ENCODE assay signal across 21 cellular contexts in genomic region chr2:60830991-60831390, GRCh38. TPM values are rescaled to one million over a fixed set of nuclear protein-coding genes. Genes with fewer than 3 reads are reported as not detected.
A peak's percentile ranks its signal among the peaks of the same experiment; 100 is the strongest.
DNase-seq lines count a peak whose midpoint lies in the region; ATAC-seq and TF ChIP-seq lines count a peak whose summit lies in the region.
"Had no signal": no experiment of that assay in that cellular context is flagged by ENCODE, and none has a peak within 500 bp of the region (broad histone marks: within the 10 kb centered on the region; RNA-seq: fewer than 3 reads in every experiment).

No MANE protein-coding gene starts in this region.

- H3K4me3 ChIP-seq in RWPE2 (ENCODE audit: severe bottlenecking) (no peak overlapping the region), tibial nerve (no peak overlapping the region)
- H3K4me3 ChIP-seq: GM12878, HAP-1 had no signal

- H3K4me1 ChIP-seq in RWPE2 (ENCODE audit: insufficient read depth, poor library complexity, severe bottlenecking) (no peaks in the 10 kb centered on the region), tibial nerve (peaks cover 0 to 3% (median 0%) of the 10 kb centered on the region in 4 donors)
- H3K4me1 ChIP-seq: BE2C, HAP-1 had no signal

- no peaks in the 10 kb centered on the region for H3K9me3 ChIP-seq in RWPE2 (ENCODE audit: severe bottlenecking)
- no peaks in the 10 kb centered on the region for H3K9me3 ChIP-seq in tibial nerve
- H3K9me3 ChIP-seq: BE2C, HAP-1 had no signal

- peaks cover 67 to 89% of the 10 kb centered on the region in 2 donors for H3K4me1 Mint-ChIP-seq in stimulated activated naive B cell treated with anti-CD40 and anti-IgM and Interleukin-4, amounts not matched to agents 10 μg/mL and 1 μg/mL and 100 μg/mL, for 72 hours

- ATAC-seq in RWPE2 (ENCODE audit: low read depth) (0 out of 3 replicates have a peak, but pooled peaks have one; percentile 42), left ventricle myocardium superior (no peak)
- no peak for ATAC-seq in stimulated activated naive B cell treated with anti-CD40 and anti-IgM and Interleukin-4, amounts not matched to agents 10 μg/mL and 1 μg/mL and 100 μg/mL, for 72 hours (replicated peaks)
- ATAC-seq: GM12878 had no signal

- H3K27ac ChIP-seq in RWPE2 (ENCODE audit: poor library complexity, severe bottlenecking) (no peak overlapping the region), epithelial cell of prostate (peak overlapping the region; percentile 35), tibial nerve (no peak overlapping the region)
- H3K27ac ChIP-seq: HL-60 had no signal

- 87 to 88% methylated on average over 4 of the region's 4 CpGs for WGBS in tibial nerve, 2 donors

- H3K9me3 Mint-ChIP-seq in stimulated activated naive B cell treated with anti-CD40 and anti-IgM and Interleukin-4, amounts not matched to agents 10 μg/mL and 1 μg/mL and 100 μg/mL, for 72 hours: peaks cover 14 to 22% of the 10 kb centered on the region in 2 donors
- H3K9me3 Mint-ChIP-seq: CD8-positive, alpha-beta memory T cell had no signal

- H3K27me3 Mint-ChIP-seq in stimulated activated naive B cell treated with anti-CD40 and anti-IgM and Interleukin-4, amounts not matched to agents 10 μg/mL and 1 μg/mL and 100 μg/mL, for 72 hours: no peaks in the 10 kb centered on the region

- TF ChIP-seq POLR2A in tibial nerve (IDR thresholded peaks at IDR 0.05): no peak

- TF ChIP-seq CTCF in RWPE2 (IDR thresholded peaks at IDR 0.05; ENCODE audit: poor library complexity, severe bottlenecking): no peak
- TF ChIP-seq CTCF in tibial nerve (IDR thresholded peaks at IDR 0.05): no peak

- no peak for TF ChIP-seq EP300 in tibial nerve (IDR thresholded peaks at IDR 0.05)

- peak; percentile 48 for DNase-seq in HPDE6-E6E7 (ENCODE audit: extremely low spot score)
- no peak for DNase-seq in RWPE2 (ENCODE audit: low spot score)
- DNase-seq in epithelial cell of prostate (ENCODE audit: low read depth, low spot score): peak; percentile 58
- no peak for DNase-seq in stimulated activated naive B cell treated with anti-CD40 and anti-IgM and Interleukin-4, amounts not matched to agents 10 μg/mL and 1 μg/mL and 100 μg/mL, for 72 hours
- DNase-seq in tibial nerve (ENCODE audit: low spot score in 2 of 2): no peak
- no peak for DNase-seq in left ventricle myocardium superior
- no peak for DNase-seq in iPS-NIHi11 (ENCODE audit: low spot score)
- DNase-seq: ACHN; BE2C; C1 segment of cervical spinal cord; CD4-positive, CD25-positive, alpha-beta regulatory T cell; CD8-positive, alpha-beta memory T cell; COR-L47; DMS 273 treated with DMSO at 0.1 percent for 48 hours; DMS53; DND-41; EL; IMR-90 had no signal

- no peaks in the 10 kb centered on the region for H3K27me3 ChIP-seq in RWPE2 (ENCODE audit: insufficient read depth, poor library complexity, severe bottlenecking)
- H3K27me3 ChIP-seq in tibial nerve: no peaks in the 10 kb centered on the region
- H3K27me3 ChIP-seq: BE2C had no signal

- peak overlapping the region; percentile 87 for H3K27ac Mint-ChIP-seq in stimulated activated naive B cell treated with anti-CD40 and anti-IgM and Interleukin-4, amounts not matched to agents 10 μg/mL and 1 μg/mL and 100 μg/mL, for 72 hours

- H3K4me3 Mint-ChIP-seq in stimulated activated naive B cell treated with anti-CD40 and anti-IgM and Interleukin-4, amounts not matched to agents 10 μg/mL and 1 μg/mL and 100 μg/mL, for 72 hours: no peak overlapping the region
- H3K4me3 Mint-ChIP-seq: CD4-positive, CD25-positive, alpha-beta regulatory T cell; CD8-positive, alpha-beta memory T cell had no signal

- no peaks in the 10 kb centered on the region for H3K36me3 ChIP-seq in RWPE2 (ENCODE audit: low read depth)
- no peaks in the 10 kb centered on the region for H3K36me3 ChIP-seq in tibial nerve
- H3K36me3 ChIP-seq: BE2C, HAP-1 had no signal

- intact Hi-C loops in left ventricle myocardium superior (cut with micrococcal nuclease): no loop called here

- H3K36me3 Mint-ChIP-seq in stimulated activated naive B cell treated with anti-CD40 and anti-IgM and Interleukin-4, amounts not matched to agents 10 μg/mL and 1 μg/mL and 100 μg/mL, for 72 hours: peaks cover 25 to 36% of the 10 kb centered on the region in 2 donors
- H3K36me3 Mint-ChIP-seq: CD4-positive, CD25-positive, alpha-beta regulatory T cell had no signal

RNA-seq across cellular contexts. Expression of gene REL, which starts 50.4 kb away (rescaled TPM):
- total RNA-seq in tibial nerve (10 to 100 TPM; 10.5 to 17.3 (median 12.7) TPM), left ventricle myocardium superior (5.6 TPM)

Comparison
In these comparisons a context has a peak if more than half of its experiments do, and no peak if none do; other contexts are left out.
1. DNase-seq: peak in HPDE6-E6E7 (single experiment) and epithelial cell of prostate (single experiment); none in RWPE2 (single experiment), stimulated activated naive B cell treated with anti-CD40 and anti-IgM and Interleukin-4, amounts not matched to agents 10 μg/mL and 1 μg/mL and 100 μg/mL, for 72 hours (single experiment), tibial nerve (0 of 2), left ventricle myocardium superior (single experiment) and iPS-NIHi11 (single experiment).